Comparison of ENCODE assay signal across 11 cellular contexts in the genomic region with DNA sequence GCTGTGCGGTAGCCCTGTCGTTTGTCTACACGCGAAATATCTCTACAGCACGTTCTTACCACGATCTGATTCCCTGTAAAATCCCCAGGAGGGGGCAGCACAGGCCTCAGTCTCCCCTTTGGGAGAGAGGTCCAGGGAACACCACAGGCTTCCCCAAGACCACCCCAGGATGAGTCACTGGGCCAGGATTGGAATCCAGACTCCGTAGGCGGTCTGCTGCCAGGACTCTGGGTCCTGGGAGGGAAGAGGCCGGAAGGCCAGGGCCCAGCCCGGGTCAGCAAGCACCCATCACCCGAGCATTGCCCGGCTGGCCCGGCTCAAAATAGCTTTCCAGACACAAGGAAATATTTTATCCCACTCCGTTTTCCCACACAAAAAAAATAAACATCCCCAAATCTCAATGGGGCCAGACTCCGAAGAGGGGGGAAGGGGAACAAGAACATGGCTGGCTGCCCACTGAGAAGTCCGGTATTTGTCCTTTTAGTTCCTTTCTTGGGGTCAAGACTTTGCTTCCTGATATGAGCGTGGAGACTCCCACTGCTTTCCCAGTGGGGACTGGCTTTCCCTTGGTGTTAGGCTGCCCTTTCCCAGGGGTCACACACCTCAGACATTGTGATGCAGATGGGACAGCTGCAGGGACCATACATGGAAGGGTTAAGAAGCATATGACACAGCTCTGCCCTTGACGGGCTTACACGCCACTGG.
DNase-seq lines count a peak whose midpoint lies in the region; ATAC-seq and TF ChIP-seq lines count a peak whose summit lies in the region.
"Had no signal": no experiment of that assay in that cellular context is flagged by ENCODE, and none has a peak within 500 bp of the region (broad histone marks: within the 10 kb centered on the region; RNA-seq: fewer than 3 reads in every experiment).

No MANE protein-coding gene starts in this region.

- CTCF ChIA-PET in activated naive CD4-positive, alpha-beta T cell treated with anti-CD3 and anti-CD28 coated beads for 36 hours (lab: Charles Lee) = interaction anchor here (1.1 kb wide), 2 partner anchors 102 to 371 kb away, joined by 3 to 4 read pairs; no protein-coding TSS in a partner anchor

- no peak for ATAC-seq in activated naive CD4-positive, alpha-beta T cell treated with anti-CD3 and anti-CD28 coated beads, Interleukin-2, amount 50 U/mL, for 72 hours
- ATAC-seq in GM21447 (IDR thresholded peaks at IDR 0.05; ENCODE audit: unreplicated experiment) = no peak

- no peak overlapping the region for H3K27ac Mint-ChIP-seq in activated naive CD4-positive, alpha-beta T cell treated with anti-CD3 and anti-CD28 coated beads for 36 hours
- H3K27ac Mint-ChIP-seq in activated naive CD4-positive, alpha-beta T cell treated with anti-CD3 and anti-CD28 coated beads, Interleukin-2, amount 50 U/mL, for 72 hours = no peak overlapping the region

- H3K9me3 ChIP-seq in mucosa of stomach (ENCODE audit: control insufficient read depth, low read length) = no peaks in the 10 kb centered on the region

- H3K27me3 ChIP-seq in mucosa of stomach (ENCODE audit: control insufficient read depth, insufficient read depth, low read length) = no peaks in the 10 kb centered on the region

- H3K27me3 Mint-ChIP-seq in activated naive CD4-positive, alpha-beta T cell treated with anti-CD3 and anti-CD28 coated beads for 36 hours (ENCODE audit: low read depth) = peaks cover 4% of the 10 kb centered on the region

- H3K36me3 ChIP-seq in mucosa of stomach (ENCODE audit: control insufficient read depth, insufficient read depth, low read length) = no peaks in the 10 kb centered on the region

- H3K36me3 Mint-ChIP-seq in activated naive CD4-positive, alpha-beta T cell treated with anti-CD3 and anti-CD28 coated beads for 36 hours (ENCODE audit: low read depth) = no peaks in the 10 kb centered on the region
- no peaks in the 10 kb centered on the region for H3K36me3 Mint-ChIP-seq in activated naive CD4-positive, alpha-beta T cell treated with anti-CD3 and anti-CD28 coated beads, Interleukin-2, amount 50 U/mL, for 72 hours

- H3K4me1 Mint-ChIP-seq in activated naive CD4-positive, alpha-beta T cell treated with anti-CD3 and anti-CD28 coated beads for 36 hours (ENCODE audit: low read depth) = no peaks in the 10 kb centered on the region

- TF ChIP-seq CTCF in fibroblast of pulmonary artery (IDR thresholded peaks at IDR 0.05; ENCODE audit: low read length, missing control alignments) (peak; percentile 18), GM10266 (IDR thresholded peaks at IDR 0.05; ENCODE audit: control insufficient read depth, insufficient read depth, low read depth, missing control alignments) (no peak)

- no peak overlapping the region for H3K4me3 Mint-ChIP-seq in activated naive CD4-positive, alpha-beta T cell treated with anti-CD3 and anti-CD28 coated beads for 36 hours

- peak overlapping the region; percentile 28 for H3K9ac ChIP-seq in mucosa of stomach (ENCODE audit: low read length)

- no peak overlapping the region for H3K4me3 ChIP-seq in fibroblast of pulmonary artery (replicated peaks; ENCODE audit: low read depth, low read length)
- H3K4me3 ChIP-seq in mucosa of stomach (ENCODE audit: low read length) = no peak overlapping the region

- intact Hi-C loops in activated naive CD4-positive, alpha-beta T cell treated with anti-CD3 and anti-CD28 coated beads for 36 hours (cut with micrococcal nuclease) = no loop called here

- no peaks in the 10 kb centered on the region for H3K9me3 Mint-ChIP-seq in activated naive CD4-positive, alpha-beta T cell treated with anti-CD3 and anti-CD28 coated beads for 36 hours
- H3K9me3 Mint-ChIP-seq in activated naive CD4-positive, alpha-beta T cell treated with anti-CD3 and anti-CD28 coated beads, Interleukin-2, amount 50 U/mL, for 72 hours = no peaks in the 10 kb centered on the region

- peaks cover 13% of the 10 kb centered on the region for H3K4me1 ChIP-seq in mucosa of stomach (ENCODE audit: control insufficient read depth, insufficient read depth, low read length)

- DNase-seq in activated naive CD4-positive, alpha-beta T cell treated with anti-CD3 and anti-CD28 coated beads for 36 hours = peak; percentile 25
- no peak for DNase-seq in activated naive CD4-positive, alpha-beta T cell treated with anti-CD3 and anti-CD28 coated beads, Interleukin-2, amount 50 U/mL, for 72 hours (ENCODE audit: low spot score in 2 of 2)
- peak; percentile 55 for DNase-seq in fibroblast of pulmonary artery (ENCODE audit: low read depth)
- DNase-seq in cerebellum (ENCODE audit: low spot score) = no peak
- no peak for DNase-seq in SIG-M5 (lab: John Stamatoyannopoulos, UW)
- DNase-seq in GM10266 (ENCODE audit: extremely low spot score) = no peak
- DNase-seq: anterior cingulate cortex; NCI-H1105; stimulated activated CD8-positive, alpha-beta memory T cell treated with anti-CD3 and anti-CD28 coated beads, Interleukin-4, amount 100 ng/mL, for 48 hours had no signal

Comparison
In these comparisons a context has a peak if more than half of its experiments do, and no peak if none do; other contexts are left out.
1. DNase-seq: peak in activated naive CD4-positive, alpha-beta T cell treated with anti-CD3 and anti-CD28 coated beads for 36 hours (single experiment) and fibroblast of pulmonary artery (single experiment); none in activated naive CD4-positive, alpha-beta T cell treated with anti-CD3 and anti-CD28 coated beads, Interleukin-2, amount 50 U/mL, for 72 hours (0 of 2), cerebellum (single experiment), SIG-M5 (single experiment) and GM10266 (single experiment).